Comparison of ENCODE assay signal across 8 cellular contexts in genomic region chr21:45439171-45439872, GRCh38. TPM values are rescaled to one million over a fixed set of nuclear protein-coding genes. Genes with fewer than 3 reads are reported as not detected.
DNase-seq lines count a peak whose midpoint lies in the region; ATAC-seq and TF ChIP-seq lines count a peak whose summit lies in the region.

No MANE protein-coding gene starts in this region.

- H3K4me1 ChIP-seq in Loucy (ENCODE audit: insufficient read depth, low read length, poor library complexity, severe bottlenecking) = no peaks in the 10 kb centered on the region
- H3K4me1 ChIP-seq in heart right ventricle = peaks cover 0 to 36% (median 18%) of the 10 kb centered on the region in 9 donors

- no peaks in the 10 kb centered on the region for H4K20me1 ChIP-seq in Loucy (ENCODE audit: insufficient read depth, low read length, poor library complexity, severe bottlenecking)

- no peak overlapping the region for H3K9ac ChIP-seq in Loucy (ENCODE audit: low read depth, low read length, poor library complexity, severe bottlenecking)

- no peaks in the 10 kb centered on the region for H3K9me2 ChIP-seq in Loucy (replicated peaks; ENCODE audit: low read depth, low read length)

- H3K36me3 ChIP-seq in Loucy (ENCODE audit: insufficient read depth, low read length) = no peaks in the 10 kb centered on the region
- no peaks in the 10 kb centered on the region for H3K36me3 ChIP-seq in heart right ventricle

- no peaks in the 10 kb centered on the region for H3K36me3 Mint-ChIP-seq in T-helper 1 cell treated with Interleukin-12 subunit alpha and Interleukin-12 subunit beta and Interleukin-4 antibody, amounts not matched to agents 30 μg/mL and 1 μg/mL, for 36 hours (ENCODE audit: low read depth)

- H3K9me3 ChIP-seq in Loucy (ENCODE audit: insufficient read depth, low read depth, low read length) (no peaks in the 10 kb centered on the region), heart right ventricle (no peaks in the 10 kb centered on the region)

- no peaks in the 10 kb centered on the region for H3K9me3 Mint-ChIP-seq in T-helper 1 cell treated with Interleukin-12 subunit alpha and Interleukin-12 subunit beta and Interleukin-4 antibody, amounts not matched to agents 30 μg/mL and 1 μg/mL, for 36 hours

- intact Hi-C loops in heart right ventricle (cut with DNase I) = loop anchor here (1.0 to 5.0 kb wide), 13 partner anchors 47 to 299 kb away; no protein-coding TSS in a partner anchor

- peak overlapping the region; percentile 52 for H3K27ac Mint-ChIP-seq in T-helper 1 cell treated with Interleukin-12 subunit alpha and Interleukin-12 subunit beta and Interleukin-4 antibody, amounts not matched to agents 30 μg/mL and 1 μg/mL, for 36 hours

- peak overlapping the region; percentile 23 for H3K4me2 ChIP-seq in Loucy (ENCODE audit: low read depth, low read length, poor library complexity, severe bottlenecking)

- no peak overlapping the region for H3K4me3 ChIP-seq in Loucy (ENCODE audit: low read length, poor library complexity, severe bottlenecking)
- peak overlapping the region in 9 of 10 donors; percentile 25 to 55 (median 40) for H3K4me3 ChIP-seq in heart right ventricle

- H3K4me3 Mint-ChIP-seq in T-helper 1 cell treated with Interleukin-12 subunit alpha and Interleukin-12 subunit beta and Interleukin-4 antibody, amounts not matched to agents 30 μg/mL and 1 μg/mL, for 36 hours = peak overlapping the region; percentile 58

- 10 to 18% (median 14%) methylated on average over 57 to 58 of the region's 58 CpGs for WGBS in adipose tissue, 3 donors
- WGBS in heart right ventricle, 2 donors = 12 to 13% methylated on average over 58 of the region's 58 CpGs

- H3K27me3 ChIP-seq in Loucy (ENCODE audit: insufficient read depth, low read length, poor library complexity, severe bottlenecking) (no peaks in the 10 kb centered on the region), heart right ventricle (no peaks in the 10 kb centered on the region)

- no peaks in the 10 kb centered on the region for H3K79me2 ChIP-seq in Loucy (ENCODE audit: insufficient read depth, low read length)

- H2AFZ ChIP-seq in Loucy (ENCODE audit: low read length) = peak overlapping the region; percentile 56; the same call in 1 of the 2 replicates

- H3K27ac ChIP-seq in adipose tissue (ENCODE audit: low read depth, low read length) = peak overlapping the region; percentile 19
- peak overlapping the region; percentile 54 to 94 (median 81) for H3K27ac ChIP-seq in heart right ventricle

- H3K4me1 Mint-ChIP-seq in T-helper 1 cell treated with Interleukin-12 subunit alpha and Interleukin-12 subunit beta and Interleukin-4 antibody, amounts not matched to agents 30 μg/mL and 1 μg/mL, for 36 hours (ENCODE audit: low read depth) = peaks cover 2% of the 10 kb centered on the region

- TF ChIP-seq CTCF in Loucy (conservative IDR thresholded peaks at IDR 0.05; ENCODE audit: low read length) (peak; percentile 77), heart right ventricle (IDR thresholded peaks at IDR 0.05) (peak; percentile 92 to 99 (median 98))

- peak; percentile 83 to 90 (median 88) for ATAC-seq in heart right ventricle

- no peaks in the 10 kb centered on the region for H3F3A ChIP-seq in Loucy (ENCODE audit: low read depth)

- no peaks in the 10 kb centered on the region for H3K27me3 Mint-ChIP-seq in T-helper 1 cell treated with Interleukin-12 subunit alpha and Interleukin-12 subunit beta and Interleukin-4 antibody, amounts not matched to agents 30 μg/mL and 1 μg/mL, for 36 hours (ENCODE audit: low read depth)

- DNase-seq in NCI-H524 (lab: John Stamatoyannopoulos, UW) (peak; percentile 49 to 76), NCI-H524 treated with DMSO at 0.1 percent for 48 hours (lab: John Stamatoyannopoulos, UW) (no peak), heart right ventricle (peak; percentile 86 to 89), pulmonary artery endothelial cell (ENCODE audit: low read depth, low spot score) (peak; percentile 61), ureter (ENCODE audit: low spot score) (peak; percentile 89)

RNA-seq across cellular contexts. Expression of gene COL18A1, which starts 34.4 kb away (rescaled TPM):
- 10 to 100 TPM; 42.2 to 93.6 (median 50.6) TPM for polyA plus RNA-seq in adipose tissue
- total RNA-seq in heart right ventricle = 10 to 100 TPM; 33.7 to 87.1 (median 48.8) TPM
- polyA plus RNA-seq in heart right ventricle = 10 to 100 TPM; 63.1 to 70.6 TPM
- total RNA-seq in pulmonary artery endothelial cell = 107 and 164 TPM in 2 replicates
- total RNA-seq in ureter = 90.4 TPM
